In the genomic region with DNA sequence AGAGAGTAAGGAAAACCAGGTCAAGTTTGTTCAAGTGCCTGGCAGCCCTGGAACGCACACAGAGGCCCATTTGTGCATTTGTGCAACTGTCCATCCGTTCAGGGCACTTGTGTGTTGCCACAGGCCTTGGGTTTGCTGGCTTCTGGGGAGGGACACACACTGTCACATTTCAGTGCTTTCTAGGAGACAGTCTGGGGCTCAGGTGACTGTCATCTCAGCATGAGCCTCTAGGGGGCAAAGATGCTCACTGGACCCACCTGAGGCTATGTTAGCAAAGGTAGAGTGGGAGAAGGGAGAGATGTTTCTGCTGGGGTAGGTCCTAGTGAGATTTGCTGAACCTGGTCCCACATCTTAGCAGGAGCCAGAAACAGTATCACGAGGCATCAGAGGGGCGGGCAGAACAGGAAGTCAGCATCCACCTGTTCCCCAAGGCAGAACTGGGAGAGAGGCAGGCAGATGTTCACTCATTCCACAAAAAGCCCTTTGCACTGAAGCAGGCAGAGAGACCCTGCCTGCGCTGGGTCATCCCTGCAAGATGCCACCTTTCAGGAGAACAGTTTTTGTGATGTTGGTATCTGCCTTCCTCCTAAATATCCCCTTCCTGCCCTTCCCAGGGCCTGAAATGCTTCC, we compare ENCODE assay signal across 8 cellular contexts. TPM values are rescaled to one million over a fixed set of nuclear protein-coding genes. Genes with fewer than 3 reads are reported as not detected.
A peak's percentile ranks its signal among the peaks of the same experiment; 100 is the strongest.
DNase-seq lines count a peak whose midpoint lies in the region; ATAC-seq and TF ChIP-seq lines count a peak whose summit lies in the region.

No MANE protein-coding gene starts in this region.

- no peaks in the 10 kb centered on the region for H3K79me2 ChIP-seq in H9 (ENCODE audit: insufficient read depth, low read length)
- H3K79me2 ChIP-seq in OCI-LY3 (ENCODE audit: low read length) = no peaks in the 10 kb centered on the region

- no peak overlapping the region for H3K27ac ChIP-seq in H9 (ENCODE audit: insufficient read length, low read depth, low read length)
- H3K27ac ChIP-seq in OCI-LY3 (ENCODE audit: low read length) = no peak overlapping the region
- peak overlapping the region in 4 of 10 donors; percentile 34 to 52 (median 47) for H3K27ac ChIP-seq in heart right ventricle

- intact Hi-C loops in heart right ventricle (cut with DNase I) = loop anchor here in 2 of 10 donors (2.0 to 5.0 kb wide), 2 partner anchors 41 to 42 kb away; no protein-coding TSS in a partner anchor

- no peak overlapping the region for H3K4me3 ChIP-seq in BJ (ENCODE audit: low read depth, low read length)
- H3K4me3 ChIP-seq in OCI-LY3 (ENCODE audit: low read length) = no peak overlapping the region
- H3K4me3 ChIP-seq in heart right ventricle = no peak overlapping the region

- H3K4me2 ChIP-seq in H9 (ENCODE audit: insufficient read depth, insufficient read length, low read length) (no peak overlapping the region), OCI-LY3 (ENCODE audit: low read length) (no peak overlapping the region)

- no peak overlapping the region for H3K14ac ChIP-seq in H9 (ENCODE audit: insufficient read depth, low read length)

- peak in 3 of 8 donors; percentile 26 to 37 (median 33) for ATAC-seq in heart right ventricle
- no peak for ATAC-seq in GM21390 (IDR thresholded peaks at IDR 0.05; ENCODE audit: unreplicated experiment)

- H3K18ac ChIP-seq in H9 (ENCODE audit: insufficient read length, low read depth, low read length) = no peak overlapping the region

- H3K36me3 ChIP-seq in BJ (ENCODE audit: control insufficient read depth, insufficient read depth, low read length) (peaks cover 9% of the 10 kb centered on the region), OCI-LY3 (replicated peaks; ENCODE audit: low read depth, low read length) (no peaks in the 10 kb centered on the region), heart right ventricle (peaks cover 0 to 9% (median 0%) of the 10 kb centered on the region in 9 donors)

- H3K56ac ChIP-seq in H9 (ENCODE audit: insufficient read length, low read depth, low read length) = no peak overlapping the region

- no peak overlapping the region for H4K5ac ChIP-seq in H9 (ENCODE audit: insufficient read length, low read depth, low read length)

- no peaks in the 10 kb centered on the region for H3K27me3 ChIP-seq in BJ (ENCODE audit: control insufficient read depth, insufficient read depth, low read length)
- H3K27me3 ChIP-seq in H9 (ENCODE audit: insufficient read depth, low read length) = peaks cover 41% of the 10 kb centered on the region
- no peaks in the 10 kb centered on the region for H3K27me3 ChIP-seq in OCI-LY3 (ENCODE audit: low read depth, low read length)
- peaks cover 0 to under 1% (median 0%) of the 10 kb centered on the region in 7 donors for H3K27me3 ChIP-seq in heart right ventricle

- H2BK15ac ChIP-seq in H9 (ENCODE audit: low read depth, low read length) = no peak overlapping the region

- H3K9me3 Mint-ChIP-seq in H9 = no peaks in the 10 kb centered on the region; a peak in 1 of 5 replicates

- no peak overlapping the region for H2BK20ac ChIP-seq in H9 (ENCODE audit: low read depth, low read length, poor library complexity, severe bottlenecking)

- H2BK5ac ChIP-seq in H9 (ENCODE audit: insufficient read length, low read length) = no peak overlapping the region

- WGBS in H9 (ENCODE audit: extremely low coverage, insufficient read length, low lambda C conversion rate) = no CpG with 5 or more reads among the region's 5 CpGs
- WGBS in heart right ventricle, 2 donors = 57 to 72% methylated on average over 5 of the region's 5 CpGs

- CTCF ChIA-PET in BJ (lab: Yijun Ruan, JAX) = interaction anchor here (0.7 to 1.9 kb wide), 4 partner anchors 10 to 132 kb away, joined by 3 to 7 read pairs (median 3); no protein-coding TSS in a partner anchor

- H2AK5ac ChIP-seq in H9 (ENCODE audit: insufficient read length, low read length) = no peak overlapping the region

- H3K27ac Mint-ChIP-seq in H9 = no peak overlapping the region

- H3K9me3 ChIP-seq in H9 (ENCODE audit: control insufficient read depth, low read depth, low read length) (no peaks in the 10 kb centered on the region), OCI-LY3 (ENCODE audit: insufficient read depth, low read length) (no peaks in the 10 kb centered on the region), heart right ventricle (no peaks in the 10 kb centered on the region)

- POLR2A ChIA-PET in BJ (lab: Charles Lee) = no interaction called here

- H3K23me2 ChIP-seq in H9 (ENCODE audit: insufficient read length, low read depth, low read length, poor library complexity, severe bottlenecking) = peaks cover 1% of the 10 kb centered on the region

- H3K9ac ChIP-seq in H9 (ENCODE audit: extremely low read depth, insufficient read length, low read length) (no peak overlapping the region), OCI-LY3 (ENCODE audit: low read length) (no peak overlapping the region)

- H4K8ac ChIP-seq in H9 (replicated peaks; ENCODE audit: insufficient read length, low read depth, low read length) = no peak overlapping the region

- no peak overlapping the region for H2BK120ac ChIP-seq in H9 (ENCODE audit: low read depth, low read length, poor library complexity, severe bottlenecking)

- H4K91ac ChIP-seq in H9 (ENCODE audit: insufficient read length, low read depth, low read length) = no peak overlapping the region

- H4K20me1 ChIP-seq in H9 (ENCODE audit: control insufficient read depth, insufficient read depth, insufficient read length) (no peaks in the 10 kb centered on the region), OCI-LY3 (ENCODE audit: insufficient read depth, low read length) (no peaks in the 10 kb centered on the region)

- H3K4ac ChIP-seq in H9 (ENCODE audit: low read depth, low read length) = no peak overlapping the region

- H3K27me3 Mint-ChIP-seq in H9 (ENCODE audit: low read depth) = peaks cover 99% of the 10 kb centered on the region

- no peaks in the 10 kb centered on the region for H3K79me1 ChIP-seq in H9 (ENCODE audit: insufficient read depth, low read depth, low read length, poor library complexity, severe bottlenecking)

- H2AFZ ChIP-seq in H9 (ENCODE audit: low read length) (no peak overlapping the region), OCI-LY3 (ENCODE audit: low read depth, low read length) (no peak overlapping the region)

- H3K4me1 ChIP-seq in H9 (ENCODE audit: insufficient read depth, low read length) (no peaks in the 10 kb centered on the region), OCI-LY3 (ENCODE audit: low read length) (peaks cover 2% of the 10 kb centered on the region), heart right ventricle (peaks cover 20 to 67% (median 38%) of the 10 kb centered on the region in 9 donors)

- TF ChIP-seq CTCF in BJ (IDR thresholded peaks at IDR 0.05; ENCODE audit: insufficient read depth, low read depth, low read length) = peak; percentile 59
- TF ChIP-seq CTCF in H9 (conservative IDR thresholded peaks at IDR 0.05) = peak; percentile 75
- TF ChIP-seq CTCF in OCI-LY3 (IDR thresholded peaks at IDR 0.05; ENCODE audit: low read depth, low read length) = peak; percentile 32
- peak; percentile 20 to 59 (median 50) for TF ChIP-seq CTCF in heart right ventricle (IDR thresholded peaks at IDR 0.05)

- peak overlapping the region in 1 of 2 experiments; percentile 25; a peak in 1 of 5 replicates for H3K4me3 Mint-ChIP-seq in H9

- peaks cover 13 to 34% of the 10 kb centered on the region in 2 experiments for H3K4me1 Mint-ChIP-seq in H9

- H3K23ac ChIP-seq in H9 (ENCODE audit: insufficient read length, low read depth, low read length) = no peak overlapping the region

- no peak for DNase-seq in BJ (ENCODE audit: low read depth)
- DNase-seq in H9 = peak; percentile 81
- peak; percentile 39 for DNase-seq in activated effector memory CD4-positive, alpha-beta T cell treated with Interleukin-2 at 50 U/mL for 16 hours
- no peak for DNase-seq in heart right ventricle
- DNase-seq in stimulated activated CD4-positive, alpha-beta T cell treated with anti-CD3 and anti-CD28 coated beads, Interleukin-2, amount 100 ng/mL, for 4 hours (ENCODE audit: low read depth) = peak; percentile 36
- DNase-seq in SKM-1 (lab: John Stamatoyannopoulos, UW; ENCODE audit: unreplicated experiment) = no peak

- no peak overlapping the region for H3T11ph ChIP-seq in H9 (ENCODE audit: low read length)

- no peaks in the 10 kb centered on the region for H3K36me3 Mint-ChIP-seq in H9 (ENCODE audit: insufficient read depth in 1 of 3, low read depth in 3 of 3)

- no peak overlapping the region for H2BK12ac ChIP-seq in H9 (ENCODE audit: insufficient read length, low read depth, low read length)

RNA-seq across cellular contexts. Expression of a gene that starts 48.5 kb away (rescaled TPM):
- 2.1 and 2.4 TPM in 2 replicates for polyA plus RNA-seq in BJ (2011; rRNA removed)
- 2.5 and 6.6 TPM in 2 replicates for polyA minus RNA-seq in BJ (2011; rRNA and poly(A)+ RNA removed)
- 1.5 and 1.9 TPM in 2 replicates for total RNA-seq in H9 (2021)
- total RNA-seq in heart right ventricle = 10 to 100 TPM; 15.8 to 32.0 (median 20.9) TPM
- 10 to 100 TPM; 13.8 to 17.5 TPM for polyA plus RNA-seq in heart right ventricle

Comparison
In these comparisons a context has a peak if more than half of its experiments do, and no peak if none do; other contexts are left out.
1. DNase-seq: peak in H9 (single experiment), activated effector memory CD4-positive, alpha-beta T cell treated with Interleukin-2 at 50 U/mL for 16 hours (single experiment) and stimulated activated CD4-positive, alpha-beta T cell treated with anti-CD3 and anti-CD28 coated beads, Interleukin-2, amount 100 ng/mL, for 4 hours (single experiment); none in BJ (single experiment), heart right ventricle (0 of 2) and SKM-1 (single experiment).
2. Peak in every context shown above with its lines, with median percentiles within 50 percentile points of each other: CTCF ChIP-seq.